Comparison of ENCODE assay signal across 8 cellular contexts in the genomic region with DNA sequence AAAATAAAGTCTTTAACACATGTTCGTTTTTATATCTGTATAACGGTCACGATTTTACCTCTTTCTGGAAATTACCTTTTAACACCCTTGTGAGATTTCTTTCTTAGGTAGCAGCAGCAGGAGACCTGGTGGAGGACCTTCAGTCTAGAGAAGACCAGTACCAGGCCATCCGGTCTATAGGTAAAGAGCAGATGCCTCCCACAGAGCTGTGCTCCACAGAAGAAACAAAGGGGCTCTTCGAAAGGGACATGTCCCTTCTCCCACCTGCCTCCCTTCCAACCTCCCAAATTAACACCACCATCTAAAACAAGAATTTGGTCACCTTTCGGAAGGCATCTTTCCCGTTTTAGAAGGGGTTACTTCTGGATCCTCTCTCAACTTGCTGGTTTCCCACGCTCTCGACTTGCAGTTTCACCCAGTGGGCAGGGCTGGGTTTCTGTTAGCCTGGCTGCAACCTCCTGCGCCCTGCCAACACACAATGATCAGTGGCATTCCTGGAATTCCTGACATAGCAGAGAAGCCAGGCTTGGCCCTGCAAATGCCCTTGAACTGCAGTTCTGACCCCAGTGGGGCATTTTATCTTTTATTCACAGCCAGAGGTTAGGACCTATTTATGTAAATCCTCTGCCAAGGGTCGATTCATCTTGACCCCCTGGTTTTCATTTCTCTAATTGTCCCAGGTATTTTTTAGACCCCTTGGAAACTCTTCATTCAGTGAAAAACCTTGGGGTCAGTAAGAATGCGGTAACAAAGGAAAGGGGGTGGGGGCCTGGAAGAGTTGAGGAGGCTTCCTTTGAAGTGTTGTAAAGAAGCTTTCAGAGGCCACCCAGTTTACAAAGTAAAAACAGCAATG.
DNase-seq lines count a peak whose midpoint lies in the region; ATAC-seq and TF ChIP-seq lines count a peak whose summit lies in the region.

No MANE protein-coding gene starts in this region.

- H3K79me1 ChIP-seq in neuronal stem cell (ENCODE audit: low read depth, low read length): no peaks in the 10 kb centered on the region

- H3K4me1 ChIP-seq in ES-I3 (ENCODE audit: insufficient read depth, low read length) (peaks cover 32% of the 10 kb centered on the region), SK-N-SH (ENCODE audit: control insufficient read depth in 1 of 2, insufficient read depth in 2 of 2, low read depth in 1 of 2, low read length in 1 of 2) (peaks cover 0 to 33% of the 10 kb centered on the region in 2 experiments; a peak in 2 of 4 replicates), neuronal stem cell (ENCODE audit: control insufficient read depth in 2 of 2, insufficient read depth in 1 of 2, low read depth in 1 of 2, low read length in 2 of 2) (peaks cover 7 to 19% of the 10 kb centered on the region in 2 donors)
- H3K4me1 ChIP-seq in CD8-positive, alpha-beta T cell (ENCODE audit: insufficient read depth, low read length): no peaks in the 10 kb centered on the region

- H3K27me3 ChIP-seq in SK-N-SH (ENCODE audit: insufficient read depth) (no peaks in the 10 kb centered on the region), neuronal stem cell (ENCODE audit: control insufficient read depth in 3 of 3, insufficient read depth in 3 of 3, low read depth in 1 of 3, low read length in 3 of 3) (no peaks in the 10 kb centered on the region)
- H3K27me3 ChIP-seq in CD8-positive, alpha-beta T cell (ENCODE audit: insufficient read depth, low read length): no peaks in the 10 kb centered on the region

- peaks cover 3% of the 10 kb centered on the region; the same call in 1 of the 2 replicates for H3K9me3 ChIP-seq in ES-I3 (ENCODE audit: control insufficient read depth, insufficient read depth, low read length)
- H3K9me3 ChIP-seq in SK-N-SH: no peaks in the 10 kb centered on the region
- peaks cover 1 to 4% of the 10 kb centered on the region in 2 donors for H3K9me3 ChIP-seq in neuronal stem cell (replicated peaks in 1 of 2; ENCODE audit: control insufficient read depth in 2 of 2, insufficient read depth in 1 of 2, low read depth in 1 of 2, low read length in 2 of 2)
- no peaks in the 10 kb centered on the region for H3K9me3 ChIP-seq in CD8-positive, alpha-beta T cell (ENCODE audit: low read length)

- H2AFZ ChIP-seq in SK-N-SH (ENCODE audit: low read depth) (no peak overlapping the region), neuronal stem cell (ENCODE audit: low read length) (no peak overlapping the region)

- H3K18ac ChIP-seq in neuronal stem cell (ENCODE audit: low read length): no peak overlapping the region

- H3K79me2 ChIP-seq in SK-N-SH (ENCODE audit: insufficient read depth): peaks cover 12% of the 10 kb centered on the region; the same call in 1 of the 2 replicates

- peak overlapping the region; percentile 68 to 88; a peak in 3 of 4 replicates for H3K27ac ChIP-seq in SK-N-SH (ENCODE audit: low read depth in 2 of 2, low read length in 1 of 2)
- H3K27ac ChIP-seq in neuronal stem cell (replicated peaks; ENCODE audit: low read length): peak overlapping the region; percentile 87
- no peak overlapping the region for H3K27ac ChIP-seq in CD8-positive, alpha-beta T cell (ENCODE audit: low read depth, low read length)
- H3K27ac ChIP-seq in caudate nucleus (ENCODE audit: low read depth, low read length): no peak overlapping the region

- no peak overlapping the region for H3K4ac ChIP-seq in neuronal stem cell (ENCODE audit: low read length)

- H3K4me2 ChIP-seq in SK-N-SH (peak overlapping the region; percentile 67), neuronal stem cell (ENCODE audit: insufficient read depth, low read length, poor library complexity, severe bottlenecking) (peak overlapping the region; percentile 14)

- ATAC-seq in HG03457 (IDR thresholded peaks at IDR 0.05; ENCODE audit: unreplicated experiment): no peak
- ATAC-seq in CD8-positive, alpha-beta T cell: no peak

- H3K9me2 ChIP-seq in SK-N-SH: no peaks in the 10 kb centered on the region

- 11% methylated on average over 12 of the region's 12 CpGs for WGBS in SK-N-SH (ENCODE audit: low lambda C conversion rate)
- no CpG with 5 or more reads among the region's 12 CpGs for WGBS in neuronal stem cell (ENCODE audit: extremely low coverage in 2 of 2, insufficient read length in 2 of 2, insufficient replicate concordance in 1 of 2), 2 donors

- CTCF ChIA-PET in SK-N-SH (lab: Yijun Ruan, JAX): no interaction called here
- CTCF ChIA-PET in CD8-positive, alpha-beta T cell (lab: Charles Lee): no interaction called here

- no peak overlapping the region for H3K27ac Mint-ChIP-seq in CD8-positive, alpha-beta T cell

- DNase-seq in SK-N-SH (no peak), foreskin fibroblast (peak; percentile 37 to 43), neuronal stem cell (ENCODE audit: low spot score) (peak; percentile 76), caudate nucleus (lab: John Stamatoyannopoulos, UW) (no peak), DMS153 treated with DMSO at 0.1 percent for 48 hours (lab: John Stamatoyannopoulos, UW; ENCODE audit: unreplicated experiment) (no peak)
- no peak for DNase-seq in CD8-positive, alpha-beta T cell

- H3K9ac ChIP-seq in ES-I3 (ENCODE audit: low read depth, low read length) (peak overlapping the region; percentile 43), SK-N-SH (peak overlapping the region; percentile 86), neuronal stem cell (ENCODE audit: low read depth, low read length, poor library complexity) (no peak overlapping the region)

- H2BK120ac ChIP-seq in neuronal stem cell (ENCODE audit: low read depth, low read length): no peak overlapping the region

- no peak overlapping the region for H3K23ac ChIP-seq in neuronal stem cell (ENCODE audit: low read depth, low read length, poor library complexity)

- H3K9me3 Mint-ChIP-seq in CD8-positive, alpha-beta T cell: no peaks in the 10 kb centered on the region

- H2BK12ac ChIP-seq in neuronal stem cell (ENCODE audit: low read length): no peak overlapping the region

- intact Hi-C loops in CD8-positive, alpha-beta T cell (cut with DNase I, micrococcal nuclease): loop anchor here in 1 of 2 experiments (2.0 kb wide), 1 partner anchor 53 kb away; no protein-coding TSS in a partner anchor

- peaks cover 22% of the 10 kb centered on the region for H3F3A ChIP-seq in SK-N-SH (replicated peaks; ENCODE audit: insufficient read depth)

- no peak overlapping the region for H2BK5ac ChIP-seq in neuronal stem cell (ENCODE audit: low read length)

- no peaks in the 10 kb centered on the region for H3K36me3 Mint-ChIP-seq in CD8-positive, alpha-beta T cell

- H3K4me3 Mint-ChIP-seq in CD8-positive, alpha-beta T cell: no peak overlapping the region

- no peaks in the 10 kb centered on the region for H3K27me3 Mint-ChIP-seq in CD8-positive, alpha-beta T cell (ENCODE audit: low read depth)

- POLR2A ChIA-PET in SK-N-SH (lab: Yijun Ruan, JAX): no interaction called here
- POLR2A ChIA-PET in CD8-positive, alpha-beta T cell (lab: Charles Lee): interaction anchor here (0.7 kb wide), 1 partner anchor 48 kb away, joined by 3 read pairs; no protein-coding TSS in a partner anchor

- H4K8ac ChIP-seq in neuronal stem cell (ENCODE audit: low read depth, low read length): no peak overlapping the region

- no peaks in the 10 kb centered on the region for H4K20me1 ChIP-seq in SK-N-SH (ENCODE audit: insufficient read depth)

- no peak overlapping the region for H4K91ac ChIP-seq in neuronal stem cell (ENCODE audit: low read depth, low read length, poor library complexity)

- H3K36me3 ChIP-seq in ES-I3 (ENCODE audit: insufficient read depth, low read length) (no peaks in the 10 kb centered on the region), SK-N-SH (replicated peaks in 1 of 2; ENCODE audit: control insufficient read depth in 1 of 2, insufficient read depth in 2 of 2, low read length in 1 of 2) (peaks cover 0 to 4% of the 10 kb centered on the region in 2 experiments), neuronal stem cell (replicated peaks in 1 of 2; ENCODE audit: control insufficient read depth in 2 of 2, insufficient read depth in 2 of 2, low read length in 2 of 2) (no peaks in the 10 kb centered on the region)
- H3K36me3 ChIP-seq in CD8-positive, alpha-beta T cell (ENCODE audit: insufficient read depth, low read length): no peaks in the 10 kb centered on the region

- TF ChIP-seq CTCF in SK-N-SH (IDR thresholded peaks at IDR 0.05) (no peak), foreskin fibroblast (IDR thresholded peaks at IDR 0.05; ENCODE audit: low read depth, low read length) (no peak)
- no peak for TF ChIP-seq CTCF in CD8-positive, alpha-beta T cell (IDR thresholded peaks at IDR 0.05)

- no peak for TF ChIP-seq RAD21 in SK-N-SH (IDR thresholded peaks at IDR 0.05; ENCODE audit: low read length)

- H3K4me1 Mint-ChIP-seq in CD8-positive, alpha-beta T cell (ENCODE audit: low read depth): peaks cover 7% of the 10 kb centered on the region

- peak in 1 of 2 experiments; percentile 81; a peak in 2 of 4 replicates for TF ChIP-seq EP300 in SK-N-SH (IDR thresholded peaks at IDR 0.05; ENCODE audit: borderline replicate concordance in 1 of 2, low read depth in 1 of 2, low read length in 1 of 2)

- H2BK15ac ChIP-seq in neuronal stem cell (ENCODE audit: low read length): no peak overlapping the region

- no peak overlapping the region for H2AK5ac ChIP-seq in neuronal stem cell (ENCODE audit: low read depth, low read length)

- H3K14ac ChIP-seq in neuronal stem cell (ENCODE audit: low read length): no peak overlapping the region

- H3K4me3 ChIP-seq in SK-N-SH (ENCODE audit: low read depth in 2 of 2, low read length in 1 of 2) (peak overlapping the region; percentile 40 to 47; a peak in 3 of 4 replicates), foreskin fibroblast (ENCODE audit: low read depth in 1 of 2, low read length in 2 of 2) (no peak overlapping the region), neuronal stem cell (ENCODE audit: low read length in 2 of 2) (peak overlapping the region in 1 of 2 donors; percentile 7)
- no peak overlapping the region for H3K4me3 ChIP-seq in CD8-positive, alpha-beta T cell (ENCODE audit: low read depth, low read length)

TF ChIP-seq in SK-N-SH, 30 proteins besides CTCF, POLR2A, EP300 and RAD21 (continues in another document):
- TF ChIP-seq FOXM1 (IDR thresholded peaks at IDR 0.05; ENCODE audit: low read depth): no peak
- TF ChIP-seq FOSL2 (IDR thresholded peaks at IDR 0.05; ENCODE audit: borderline replicate concordance, low read depth): no peak; the same call in 1 of the 2 replicates
- no peak for TF ChIP-seq NRF1 (IDR thresholded peaks at IDR 0.05; ENCODE audit: low read depth, low read length)
- no peak for TF ChIP-seq FOXJ3 (CRISPR knock-in tag; IDR thresholded peaks at IDR 0.05)
- no peak for TF ChIP-seq MEF2A (IDR thresholded peaks at IDR 0.05; ENCODE audit: borderline replicate concordance, low read depth)
- TF ChIP-seq TEAD4 (IDR thresholded peaks at IDR 0.05; ENCODE audit: borderline replicate concordance, insufficient read depth): peak; percentile 99
- peak; percentile 79 for TF ChIP-seq NFIC (IDR thresholded peaks at IDR 0.05; ENCODE audit: borderline replicate concordance)
- peak; percentile 77 for TF ChIP-seq TCF12 (IDR thresholded peaks at IDR 0.05)
- TF ChIP-seq SIN3A (IDR thresholded peaks at IDR 0.05; ENCODE audit: borderline replicate concordance, low read depth, low read length): peak; percentile 49; the same call in 1 of the 2 replicates
- TF ChIP-seq TAF1 (IDR thresholded peaks at IDR 0.05; ENCODE audit: borderline replicate concordance, low read depth, low read length): 0 out of 2 replicates have a peak, but pooled peaks have one; percentile 24

Comparison
In these comparisons a context has a peak if more than half of its experiments do, and no peak if none do; other contexts are left out.
1. DNase-seq: peak in foreskin fibroblast (2 of 2) and neuronal stem cell (single experiment); none in SK-N-SH (single experiment), CD8-positive, alpha-beta T cell (0 of 7), caudate nucleus (0 of 61) and DMS153 treated with DMSO at 0.1 percent for 48 hours (single experiment).
2. H3K27ac ChIP-seq: peak in SK-N-SH (2 of 2) and neuronal stem cell (single experiment); none in CD8-positive, alpha-beta T cell (single experiment) and caudate nucleus (single experiment).
3. H3K4me3 ChIP-seq: peak in SK-N-SH (2 of 2); none in foreskin fibroblast (0 of 2) and CD8-positive, alpha-beta T cell (single experiment).